8 cellular contexts compared by ENCODE assay signal in the genomic region with DNA sequence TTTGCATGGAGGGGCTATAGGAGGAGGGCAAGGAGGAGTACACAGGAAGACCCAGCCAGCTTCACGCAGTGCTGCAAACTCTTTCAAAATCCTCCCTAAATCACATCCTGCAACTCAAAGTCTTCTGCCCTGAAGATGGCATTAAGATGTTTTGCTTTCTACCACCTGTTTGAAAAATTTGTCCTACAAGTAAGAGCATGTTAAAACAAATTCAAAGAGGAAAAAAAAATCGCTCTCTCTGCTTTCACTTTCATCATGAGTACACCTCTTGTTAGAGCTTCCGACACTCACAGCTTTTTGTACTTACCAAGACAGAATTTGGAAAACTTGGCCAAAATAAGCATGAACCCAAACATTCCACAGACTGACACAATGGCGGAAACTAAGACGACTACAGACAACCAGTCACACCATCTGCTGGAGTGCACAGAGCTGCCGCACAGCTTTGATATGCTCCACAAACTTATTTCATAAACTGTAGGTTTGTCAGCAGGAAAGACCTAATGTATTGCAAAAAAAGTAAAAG. TPM values are rescaled to one million over a fixed set of nuclear protein-coding genes. Genes with fewer than 3 reads are reported as not detected.
A peak's percentile ranks its signal among the peaks of the same experiment; 100 is the strongest.
DNase-seq lines count a peak whose midpoint lies in the region; ATAC-seq and TF ChIP-seq lines count a peak whose summit lies in the region.

No MANE protein-coding gene starts in this region.

- peak overlapping the region; percentile 82 for H3K4me3 Mint-ChIP-seq in activated T-helper 2 cell treated with anti-CD3 and anti-CD28 coated beads, Interferon-gamma antibody, Interleukin-2, Interleukin-4, amounts not matched to agents 10 μg/mL and 5 μg/mL and 100 μg/mL, durations not matched to agents 14 hours and 24 hours and 36 hours (ENCODE audit: low read depth)
- H3K4me3 Mint-ChIP-seq in stimulated activated naive CD8-positive, alpha-beta T cell treated with anti-CD3 and anti-CD28 coated beads, Interleukin-15, amount 100 ng/mL, for 72 hours: peak overlapping the region; percentile 88 to 91

- intact Hi-C loops in activated T-helper 2 cell treated with anti-CD3 and anti-CD28 coated beads, Interferon-gamma antibody, Interleukin-2, Interleukin-4, amounts not matched to agents 10 μg/mL and 5 μg/mL and 100 μg/mL, durations not matched to agents 14 hours and 24 hours and 36 hours (cut with micrococcal nuclease): no loop called here
- intact Hi-C loops in left ventricle myocardium superior (cut with micrococcal nuclease): no loop called here

- H3K9me3 ChIP-seq in BLaER1: no peaks in the 10 kb centered on the region

- peak overlapping the region; percentile 60 for H3K27ac ChIP-seq in BLaER1

- TF ChIP-seq POLR2A in GM19193 (IDR thresholded peaks at IDR 0.05; ENCODE audit: extremely low read depth, insufficient read depth, insufficient read length): peak; percentile 18

- H3K27ac Mint-ChIP-seq in activated T-helper 2 cell treated with anti-CD3 and anti-CD28 coated beads, Interferon-gamma antibody, Interleukin-2, Interleukin-4, amounts not matched to agents 10 μg/mL and 5 μg/mL and 100 μg/mL, durations not matched to agents 14 hours and 24 hours and 36 hours: peak overlapping the region; percentile 94
- H3K27ac Mint-ChIP-seq in stimulated activated naive CD8-positive, alpha-beta T cell treated with anti-CD3 and anti-CD28 coated beads, Interleukin-15, amount 100 ng/mL, for 72 hours: peak overlapping the region; percentile 99

- peaks cover 12% of the 10 kb centered on the region for H3K4me1 ChIP-seq in BLaER1

- peak; percentile 25 for DNase-seq in activated T-helper 2 cell treated with anti-CD3 and anti-CD28 coated beads, Interferon-gamma antibody, Interleukin-2, Interleukin-4, amounts not matched to agents 10 μg/mL and 5 μg/mL and 100 μg/mL, durations not matched to agents 14 hours and 24 hours and 36 hours (ENCODE audit: low spot score)
- DNase-seq in left ventricle myocardium superior (no peak), HUDEP-2 (lab: John Stamatoyannopoulos, UW; ENCODE audit: unreplicated experiment in 76 of 76) (no peak), NCI-H748 treated with DMSO at 0.1 percent for 48 hours (lab: John Stamatoyannopoulos, UW) (no peak)
- DNase-seq in stimulated activated naive CD8-positive, alpha-beta T cell treated with anti-CD3 and anti-CD28 coated beads, Interleukin-15, amount 100 ng/mL, for 72 hours: peak; percentile 24

- ATAC-seq in HG03378 (IDR thresholded peaks at IDR 0.05; ENCODE audit: unreplicated experiment) (peak; percentile 75), left ventricle myocardium superior (peak; percentile 80)
- peak; percentile 78 for ATAC-seq in stimulated activated naive CD8-positive, alpha-beta T cell treated with anti-CD3 and anti-CD28 coated beads, Interleukin-15, amount 100 ng/mL, for 72 hours

- peak overlapping the region; percentile 79 for H3K4me2 ChIP-seq in BLaER1

- H3K27me3 ChIP-seq in BLaER1: no peaks in the 10 kb centered on the region

- peaks cover 48% of the 10 kb centered on the region for H3K4me1 Mint-ChIP-seq in activated T-helper 2 cell treated with anti-CD3 and anti-CD28 coated beads, Interferon-gamma antibody, Interleukin-2, Interleukin-4, amounts not matched to agents 10 μg/mL and 5 μg/mL and 100 μg/mL, durations not matched to agents 14 hours and 24 hours and 36 hours (ENCODE audit: low read depth)
- H3K4me1 Mint-ChIP-seq in stimulated activated naive CD8-positive, alpha-beta T cell treated with anti-CD3 and anti-CD28 coated beads, Interleukin-15, amount 100 ng/mL, for 72 hours: peaks cover 64% of the 10 kb centered on the region

- H4K20me1 ChIP-seq in BLaER1: no peaks in the 10 kb centered on the region

- peak overlapping the region; percentile 59 for H3K4me3 ChIP-seq in BLaER1

- no peaks in the 10 kb centered on the region for H3K27me3 Mint-ChIP-seq in activated T-helper 2 cell treated with anti-CD3 and anti-CD28 coated beads, Interferon-gamma antibody, Interleukin-2, Interleukin-4, amounts not matched to agents 10 μg/mL and 5 μg/mL and 100 μg/mL, durations not matched to agents 14 hours and 24 hours and 36 hours (ENCODE audit: low read depth)
- no peaks in the 10 kb centered on the region for H3K27me3 Mint-ChIP-seq in stimulated activated naive CD8-positive, alpha-beta T cell treated with anti-CD3 and anti-CD28 coated beads, Interleukin-15, amount 100 ng/mL, for 72 hours

- no peaks in the 10 kb centered on the region for H3K9me3 Mint-ChIP-seq in activated T-helper 2 cell treated with anti-CD3 and anti-CD28 coated beads, Interferon-gamma antibody, Interleukin-2, Interleukin-4, amounts not matched to agents 10 μg/mL and 5 μg/mL and 100 μg/mL, durations not matched to agents 14 hours and 24 hours and 36 hours
- no peaks in the 10 kb centered on the region for H3K9me3 Mint-ChIP-seq in stimulated activated naive CD8-positive, alpha-beta T cell treated with anti-CD3 and anti-CD28 coated beads, Interleukin-15, amount 100 ng/mL, for 72 hours

- H3K36me3 Mint-ChIP-seq in activated T-helper 2 cell treated with anti-CD3 and anti-CD28 coated beads, Interferon-gamma antibody, Interleukin-2, Interleukin-4, amounts not matched to agents 10 μg/mL and 5 μg/mL and 100 μg/mL, durations not matched to agents 14 hours and 24 hours and 36 hours (ENCODE audit: low read depth): peaks cover 28% of the 10 kb centered on the region

- peak overlapping the region; percentile 51 for H3K9ac ChIP-seq in BLaER1

- H3K36me3 ChIP-seq in BLaER1: no peaks in the 10 kb centered on the region

RNA-seq across cellular contexts. Expression of a gene that starts 21.3 kb away (rescaled TPM):
- 51.4 and 52.5 TPM in 2 replicates for total RNA-seq in activated T-helper 2 cell treated with anti-CD3 and anti-CD28 coated beads, Interferon-gamma antibody, Interleukin-2, Interleukin-4, amounts not matched to agents 10 μg/mL and 5 μg/mL and 100 μg/mL, durations not matched to agents 14 hours and 24 hours and 36 hours
- total RNA-seq in left ventricle myocardium superior: 2.1 TPM

Comparison
In these comparisons a context has a peak if more than half of its experiments do, and no peak if none do; other contexts are left out.
1. DNase-seq: peak in activated T-helper 2 cell treated with anti-CD3 and anti-CD28 coated beads, Interferon-gamma antibody, Interleukin-2, Interleukin-4, amounts not matched to agents 10 μg/mL and 5 μg/mL and 100 μg/mL, durations not matched to agents 14 hours and 24 hours and 36 hours (single experiment) and stimulated activated naive CD8-positive, alpha-beta T cell treated with anti-CD3 and anti-CD28 coated beads, Interleukin-15, amount 100 ng/mL, for 72 hours (2 of 2); none in left ventricle myocardium superior (single experiment), HUDEP-2 (0 of 76) and NCI-H748 treated with DMSO at 0.1 percent for 48 hours (single experiment).
2. RNA of a gene that starts 21.3 kb away (total RNA-seq): 51.4 to 52.5 TPM in activated T-helper 2 cell treated with anti-CD3 and anti-CD28 coated beads, Interferon-gamma antibody, Interleukin-2, Interleukin-4, amounts not matched to agents 10 μg/mL and 5 μg/mL and 100 μg/mL, durations not matched to agents 14 hours and 24 hours and 36 hours; 2.1 TPM in left ventricle myocardium superior (single experiment); every median in the first group is over 10 times any median in the second.
3. Peak in every context shown above with its lines, with median percentiles within 50 percentile points of each other: ATAC-seq.